Comparison of ENCODE assay signal across 21 cellular contexts in the genomic region with DNA sequence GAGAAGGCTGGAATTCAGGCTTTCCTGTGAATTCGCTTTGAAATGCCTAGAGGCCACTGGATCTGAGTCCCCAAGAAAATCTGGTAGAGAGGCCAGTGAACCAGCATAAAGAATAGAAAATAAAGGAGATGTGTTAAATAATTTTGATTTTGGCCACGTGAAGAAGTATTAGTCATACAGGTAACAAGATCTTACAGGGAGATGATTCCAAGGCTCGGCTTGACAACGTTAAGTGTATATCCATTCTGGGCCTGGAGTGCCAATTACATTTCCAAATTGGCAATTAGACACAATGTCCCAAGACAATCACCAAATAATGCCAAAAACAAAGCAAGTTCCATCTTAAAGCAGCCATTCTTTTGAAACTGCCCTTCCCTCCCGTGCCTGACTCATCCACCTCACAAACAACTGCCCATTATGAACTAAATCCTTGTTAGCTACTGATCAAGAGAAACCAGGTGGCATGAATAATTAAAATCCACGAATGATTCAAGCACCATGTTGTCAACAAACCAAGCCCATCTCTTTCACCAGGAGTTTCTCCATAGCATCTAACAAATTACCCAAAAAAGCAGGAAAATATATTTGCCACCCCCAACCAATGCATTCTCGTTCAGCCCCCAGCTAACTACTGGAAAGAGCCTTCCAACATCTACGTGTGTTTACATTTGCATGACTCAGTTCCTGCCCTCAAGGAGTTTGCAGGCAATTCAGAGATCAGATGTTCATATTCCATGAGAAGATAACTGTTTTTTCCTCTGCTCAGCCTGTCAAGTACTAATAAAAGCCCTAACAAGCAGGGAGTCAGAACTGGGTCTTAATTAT. TPM values are rescaled to one million over a fixed set of nuclear protein-coding genes. Genes with fewer than 3 reads are reported as not detected.
DNase-seq lines count a peak whose midpoint lies in the region; FAIRE-seq and TF ChIP-seq lines count a peak whose summit lies in the region.
"Had no signal": no experiment of that assay in that cellular context is flagged by ENCODE, and none has a peak within 500 bp of the region (broad histone marks: within the 10 kb centered on the region; RNA-seq: fewer than 3 reads in every experiment).

No MANE protein-coding gene starts in this region.

- no peak for DNase-seq in H54 (ENCODE audit: insufficient read length, low spot score)
- DNase-seq in RCC 7860 (ENCODE audit: low spot score) = peak; percentile 21
- peak; percentile 33 for DNase-seq in endothelial cell of umbilical vein (ENCODE audit: low read depth, low spot score)
- peak; percentile 72 for DNase-seq in renal cortical epithelial cell (ENCODE audit: low read depth)
- DNase-seq in Peyer's patch = no peak
- no peak for DNase-seq in DMS79 (lab: John Stamatoyannopoulos, UW)
- DNase-seq in NCI-H345 treated with DMSO at 0.1 percent for 48 hours (lab: John Stamatoyannopoulos, UW; ENCODE audit: unreplicated experiment) = no peak
- DNase-seq in NCI-H82 (lab: John Stamatoyannopoulos, UW) = no peak
- DNase-seq: activated CD4-positive, alpha-beta memory T cell treated with anti-CD3 and anti-CD28 coated beads, Interleukin-2, amount 10 ng/mL, durations not matched to agents 7 days and 5 days; activated T-cell treated with anti-CD3 and anti-CD28 coated beads, Interleukin-2, amount 50 U/mL, for 72 hours; C1 segment of cervical spinal cord; erythroblast; Kasumi-1; NCI-H1694 treated with DMSO at 0.1 percent for 48 hours; NCI-H774; pancreas; SJCRH30; spleen; stimulated activated naive CD4-positive, alpha-beta T cell treated with Interleukin-2 at 50 U/mL for 16 hours had no signal

- H3K79me2 ChIP-seq in endothelial cell of umbilical vein (ENCODE audit: control insufficient read depth, insufficient read depth, low read length) = no peaks in the 10 kb centered on the region

- FAIRE-seq in H54 (lab: Jason Lieb, UNC) (peak; percentile 23), RCC 7860 (lab: Jason Lieb, UNC) (no peak), endothelial cell of umbilical vein (lab: Jason Lieb, UNC) (peak; percentile 60)
- FAIRE-seq: GM12878, pancreas, urothelium cell line had no signal

- intact Hi-C loops in endothelial cell of umbilical vein (cut with micrococcal nuclease) = no loop called here

- POLR2A ChIA-PET in endothelial cell of umbilical vein (lab: Charles Lee) = no interaction called here

- H3K4me3 ChIP-seq in endothelial cell of umbilical vein (replicated peaks in 1 of 3; ENCODE audit: insufficient read depth in 1 of 3, low read depth in 1 of 3, low read length in 3 of 3) (no peak overlapping the region), Peyer's patch (no peak overlapping the region)
- H3K4me3 ChIP-seq: GM12878, pancreas, SJCRH30 had no signal

- TF ChIP-seq POLR2A in H54 (IDR thresholded peaks at IDR 0.05; ENCODE audit: low read depth, low read length) = no peak
- TF ChIP-seq POLR2A in endothelial cell of umbilical vein (IDR thresholded peaks at IDR 0.05; ENCODE audit: low read depth, low read length) = no peak
- TF ChIP-seq POLR2A in Peyer's patch (IDR thresholded peaks at IDR 0.05) = no peak

- H3K4me1 ChIP-seq in endothelial cell of umbilical vein (ENCODE audit: control insufficient read depth, extremely low read depth, insufficient read depth, low read length) (peaks cover 4% of the 10 kb centered on the region), Peyer's patch (no peaks in the 10 kb centered on the region)
- H3K4me1 ChIP-seq: pancreas, SJCRH30 had no signal

- H3K27ac ChIP-seq in endothelial cell of umbilical vein (ENCODE audit: insufficient read depth, low read depth, low read length) (peak overlapping the region; percentile 1), Peyer's patch (no peak overlapping the region)
- H3K27ac ChIP-seq: pancreas, SJCRH30 had no signal

- H3K9me1 ChIP-seq in endothelial cell of umbilical vein (replicated peaks; ENCODE audit: control insufficient read depth, extremely low read depth, insufficient read depth, low read length) = no peaks in the 10 kb centered on the region

- no TSS peak for BruUV-seq in endothelial cell of umbilical vein (replicated peaks; lab: Mats Ljungman, UMichigan)

- H4K20me1 ChIP-seq in endothelial cell of umbilical vein (replicated peaks; ENCODE audit: control insufficient read depth, extremely low read depth, insufficient read depth, low read length) = no peaks in the 10 kb centered on the region

- H3K4me2 ChIP-seq in endothelial cell of umbilical vein (ENCODE audit: insufficient read depth, low read length) = peak overlapping the region; percentile 32

- TF ChIP-seq CTCF in endothelial cell of umbilical vein (IDR thresholded peaks at IDR 0.05; ENCODE audit: extremely low read depth in 1 of 2, insufficient read depth in 1 of 2, low read depth in 1 of 2, low read length in 2 of 2) (no peak), Peyer's patch (IDR thresholded peaks at IDR 0.05) (no peak)

- dilution Hi-C loops in endothelial cell of umbilical vein (cut with MboI; ENCODE audit: extremely low pct_ligation_motif_present, low sequenced_read_pairs) = no loop called here

- H3K36me3 ChIP-seq in endothelial cell of umbilical vein (ENCODE audit: control insufficient read depth in 2 of 2, extremely low read depth in 1 of 2, insufficient read depth in 2 of 2, low read length in 2 of 2) = no peaks in the 10 kb centered on the region
- no peaks in the 10 kb centered on the region for H3K36me3 ChIP-seq in Peyer's patch
- H3K36me3 ChIP-seq: pancreas, SJCRH30, spleen had no signal

- H3K27me3 ChIP-seq in endothelial cell of umbilical vein (ENCODE audit: control insufficient read depth in 2 of 2, insufficient read depth in 2 of 2, low read length in 2 of 2) = peaks cover 3 to 5% of the 10 kb centered on the region in 2 experiments
- no peaks in the 10 kb centered on the region for H3K27me3 ChIP-seq in Peyer's patch
- H3K27me3 ChIP-seq: pancreas, SJCRH30 had no signal

- no peak overlapping the region for H3K9ac ChIP-seq in endothelial cell of umbilical vein (replicated peaks; ENCODE audit: extremely low read depth, insufficient read depth, low read length)

- no peaks in the 10 kb centered on the region for H3K9me3 ChIP-seq in endothelial cell of umbilical vein (replicated peaks; ENCODE audit: control insufficient read depth, insufficient read depth, low read length)
- no peaks in the 10 kb centered on the region for H3K9me3 ChIP-seq in Peyer's patch
- H3K9me3 ChIP-seq: pancreas, SJCRH30, spleen had no signal

- CTCF ChIA-PET in endothelial cell of umbilical vein (lab: Charles Lee) = interaction anchor here (1.0 to 2.0 kb wide), 6 partner anchors 12 to 378 kb away, joined by 3 to 5 read pairs (median 4); no protein-coding TSS in a partner anchor

- no peak overlapping the region for H2AFZ ChIP-seq in endothelial cell of umbilical vein (ENCODE audit: low read depth, low read length)

TF ChIP-seq in endothelial cell of umbilical vein, 7 proteins besides CTCF, POLR2A, EP300 and RAD21:
- TF ChIP-seq POLR2AphosphoS5 (IDR thresholded peaks at IDR 0.05; ENCODE audit: insufficient read depth, low read depth, low read length) = peak; percentile 24
- peak; percentile 5 for TF ChIP-seq JUN (IDR thresholded peaks at IDR 0.05; ENCODE audit: borderline replicate concordance, insufficient read depth, insufficient read length, low read depth)
- TF ChIP-seq EZH2 (IDR thresholded peaks at IDR 0.05; ENCODE audit: borderline replicate concordance, low read depth, low read length, severe bottlenecking) = no peak
- peak; percentile 71 for TF ChIP-seq FOS (IDR thresholded peaks at IDR 0.05; ENCODE audit: borderline replicate concordance, insufficient read depth, low read length)
- TF ChIP-seq GATA2 (IDR thresholded peaks at IDR 0.05; ENCODE audit: insufficient read depth, insufficient read length, low read depth, low read length) = peak; percentile 42
- no peak for TF ChIP-seq MYC (IDR thresholded peaks at IDR 0.05; ENCODE audit: low read depth, low read length)
- TF ChIP-seq, protein P1, sequence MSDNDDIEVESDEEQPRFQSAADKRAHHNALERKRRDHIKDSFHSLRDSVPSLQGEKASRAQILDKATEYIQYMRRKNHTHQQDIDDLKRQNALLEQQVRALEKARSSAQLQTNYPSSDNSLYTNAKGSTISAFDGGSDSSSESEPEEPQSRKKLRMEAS (IDR thresholded peaks at IDR 0.05; ENCODE audit: insufficient read depth, insufficient read length) = no peak

RNA-seq across cellular contexts. Expression of gene KCNMA1, which starts 8.5 kb away (rescaled TPM):
- total RNA-seq in endothelial cell of umbilical vein = 0.44 and 0.82 TPM in 2 replicates
- polyA plus RNA-seq in endothelial cell of umbilical vein = 0.10 and 0.14 TPM in 2 replicates
- 0.09 and 0.10 TPM in 2 replicates for polyA plus RNA-seq in endothelial cell of umbilical vein (2011; cell fraction: cytosol; rRNA removed)
- polyA plus RNA-seq in endothelial cell of umbilical vein (2011; cell fraction: nucleus; rRNA removed) = 0.14 and 0.87 TPM in 2 replicates
- 2.0 and 3.4 TPM in 2 replicates for polyA plus RNA-seq in endothelial cell of umbilical vein (2012)
- 0.45 and 0.63 TPM in 2 replicates for polyA minus RNA-seq in endothelial cell of umbilical vein
- polyA minus RNA-seq in endothelial cell of umbilical vein (2011; cell fraction: cytosol; rRNA and poly(A)+ RNA removed) = not detected
- 0.63 and 2.0 TPM in 2 replicates for polyA minus RNA-seq in endothelial cell of umbilical vein (2011; cell fraction: nucleus; rRNA and poly(A)+ RNA removed)
- 12.9 and 17.7 TPM in 2 replicates for total RNA-seq in renal cortical epithelial cell
- total RNA-seq in Peyer's patch = 10 to 100 TPM; 17.8 to 29.1 (median 23.9) TPM

Comparison
In these comparisons a context has a peak if more than half of its experiments do, and no peak if none do; other contexts are left out.
1. DNase-seq: peak in RCC 7860 (single experiment), endothelial cell of umbilical vein (single experiment) and renal cortical epithelial cell (single experiment); none in H54 (single experiment), Peyer's patch (0 of 3), DMS79 (single experiment), NCI-H345 treated with DMSO at 0.1 percent for 48 hours (single experiment) and NCI-H82 (single experiment).